1 cellular context compared by ENCODE assay signal in the genomic region with DNA sequence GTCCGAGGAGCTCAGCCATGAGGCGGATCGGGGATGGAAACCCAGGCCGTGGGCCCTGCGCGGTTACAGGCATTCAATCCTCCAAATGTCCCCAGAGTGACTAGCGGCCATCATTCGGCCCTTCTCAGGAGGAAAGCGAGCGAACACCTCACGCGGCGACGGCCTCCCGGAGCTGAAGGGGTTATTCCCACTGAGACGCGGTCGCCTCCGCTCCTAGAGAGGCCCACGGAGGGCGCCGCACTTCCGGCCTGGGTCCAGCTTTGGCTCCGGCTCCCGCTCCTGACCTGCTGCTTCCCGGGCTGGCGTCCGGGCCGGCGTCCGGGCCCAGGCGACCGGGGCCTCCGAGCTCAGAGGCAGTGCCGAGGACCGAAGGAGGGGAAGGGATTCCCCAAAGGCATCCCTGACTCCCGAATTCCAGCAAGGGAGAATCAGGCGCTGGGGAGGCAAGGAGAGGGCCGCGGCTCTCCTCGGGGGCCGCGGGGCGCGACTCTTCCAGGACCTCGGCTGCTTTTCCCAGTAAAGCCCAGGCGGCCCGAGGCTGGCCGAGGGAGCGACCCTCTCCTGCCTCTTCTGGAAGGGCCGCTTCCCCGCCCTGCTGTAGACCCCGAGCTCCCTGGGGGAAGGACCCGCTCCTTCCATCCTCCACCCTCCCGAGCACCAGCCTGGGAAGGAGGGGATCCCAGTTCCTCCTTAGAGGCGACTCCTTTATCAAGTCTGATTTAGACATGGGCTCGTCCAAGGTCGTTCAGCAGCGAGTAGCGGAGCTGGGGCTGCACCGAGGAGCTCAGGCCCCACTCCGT.
TF ChIP-seq lines count a peak whose summit lies in the region.

No MANE protein-coding gene starts in this region.

TF ChIP-seq in HepG2, 621 proteins besides CTCF, POLR2A, EP300 and RAD21 (continued from another document and continues in another):
- no peak; the same call in 1 of the 2 replicates for TF ChIP-seq SMYD3 (CRISPR knock-in tag; IDR thresholded peaks at IDR 0.05)
- TF ChIP-seq MED13 (CRISPR knock-in tag; IDR thresholded peaks at IDR 0.05) = peak; percentile 95
- TF ChIP-seq CEBPG (CRISPR knock-in tag; IDR thresholded peaks at IDR 0.05) = peak; percentile 70
- no peak for TF ChIP-seq IKZF1 (IDR thresholded peaks at IDR 0.05)
- peak; percentile 71; the same call in 1 of the 2 replicates for TF ChIP-seq ZNF552 (CRISPR knock-in tag; IDR thresholded peaks at IDR 0.05; ENCODE audit: borderline replicate concordance)
- TF ChIP-seq ZNF383 (CRISPR knock-in tag; IDR thresholded peaks at IDR 0.05; ENCODE audit: borderline replicate concordance) = peak; percentile 90; the same call in 1 of the 2 replicates
- no peak for TF ChIP-seq ZNF720 (CRISPR knock-in tag; IDR thresholded peaks at IDR 0.05)
- no peak; the same call in 1 of the 2 replicates for TF ChIP-seq ZBTB46 (CRISPR knock-in tag; IDR thresholded peaks at IDR 0.05; ENCODE audit: borderline replicate concordance)
- TF ChIP-seq TRIM22 (IDR thresholded peaks at IDR 0.05) = no peak
- TF ChIP-seq, protein P1, sequence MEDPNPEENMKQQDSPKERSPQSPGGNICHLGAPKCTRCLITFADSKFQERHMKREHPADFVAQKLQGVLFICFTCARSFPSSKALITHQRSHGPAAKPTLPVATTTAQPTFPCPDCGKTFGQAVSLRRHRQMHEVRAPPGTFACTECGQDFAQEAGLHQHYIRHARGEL (CRISPR knock-in tag; IDR thresholded peaks at IDR 0.05) = peak; percentile 69; the same call in 1 of the 2 replicates
- TF ChIP-seq ZNF878 (CRISPR knock-in tag; IDR thresholded peaks at IDR 0.05) = 0 out of 2 replicates have a peak, but pooled peaks have one; percentile 79
- no peak for TF ChIP-seq ATRX (CRISPR knock-in tag; IDR thresholded peaks at IDR 0.05; ENCODE audit: borderline replicate concordance)
- TF ChIP-seq ZNF660 (CRISPR knock-in tag; IDR thresholded peaks at IDR 0.05; ENCODE audit: borderline replicate concordance, low read depth) = no peak
- peak; percentile 94 for TF ChIP-seq ZNF264 (CRISPR knock-in tag; IDR thresholded peaks at IDR 0.05)
- TF ChIP-seq TBP (CRISPR knock-in tag; IDR thresholded peaks at IDR 0.05) = no peak
- peak; percentile 96 for TF ChIP-seq KMT2A (CRISPR knock-in tag; IDR thresholded peaks at IDR 0.05)
- TF ChIP-seq BCLAF1 (IDR thresholded peaks at IDR 0.05) = no peak
- peak; percentile 88; the same call in 1 of the 2 replicates for TF ChIP-seq ZNF430 (CRISPR knock-in tag; IDR thresholded peaks at IDR 0.05)
- TF ChIP-seq ATAD3A (CRISPR knock-in tag; IDR thresholded peaks at IDR 0.05) = no peak
- no peak for TF ChIP-seq RNF2 (conservative IDR thresholded peaks at IDR 0.05; ENCODE audit: low read depth)
- TF ChIP-seq ZNF484 (CRISPR knock-in tag; IDR thresholded peaks at IDR 0.05; ENCODE audit: borderline replicate concordance, low read depth) = no peak; the same call in 1 of the 2 replicates
- no peak for TF ChIP-seq EHMT2 (IDR thresholded peaks at IDR 0.05; ENCODE audit: borderline replicate concordance, low read depth, low read length)
- peak; percentile 98 for TF ChIP-seq ZFY (CRISPR knock-in tag; IDR thresholded peaks at IDR 0.05)
- TF ChIP-seq SOX6 (IDR thresholded peaks at IDR 0.05) = no peak
- peak; percentile 65; the same call in 1 of the 2 replicates for TF ChIP-seq SOX6 (CRISPR knock-in tag; IDR thresholded peaks at IDR 0.05)
- peak; percentile 95 for TF ChIP-seq KLF6 (CRISPR knock-in tag; IDR thresholded peaks at IDR 0.05)
- peak; percentile 98 for TF ChIP-seq ZNF816 (CRISPR knock-in tag; IDR thresholded peaks at IDR 0.05; ENCODE audit: borderline replicate concordance)
- TF ChIP-seq MLLT10 (CRISPR knock-in tag; IDR thresholded peaks at IDR 0.05) = no peak
- TF ChIP-seq RFX3 (CRISPR knock-in tag; IDR thresholded peaks at IDR 0.05) = peak; percentile 36; the same call in 1 of the 2 replicates
- TF ChIP-seq, protein P2, sequence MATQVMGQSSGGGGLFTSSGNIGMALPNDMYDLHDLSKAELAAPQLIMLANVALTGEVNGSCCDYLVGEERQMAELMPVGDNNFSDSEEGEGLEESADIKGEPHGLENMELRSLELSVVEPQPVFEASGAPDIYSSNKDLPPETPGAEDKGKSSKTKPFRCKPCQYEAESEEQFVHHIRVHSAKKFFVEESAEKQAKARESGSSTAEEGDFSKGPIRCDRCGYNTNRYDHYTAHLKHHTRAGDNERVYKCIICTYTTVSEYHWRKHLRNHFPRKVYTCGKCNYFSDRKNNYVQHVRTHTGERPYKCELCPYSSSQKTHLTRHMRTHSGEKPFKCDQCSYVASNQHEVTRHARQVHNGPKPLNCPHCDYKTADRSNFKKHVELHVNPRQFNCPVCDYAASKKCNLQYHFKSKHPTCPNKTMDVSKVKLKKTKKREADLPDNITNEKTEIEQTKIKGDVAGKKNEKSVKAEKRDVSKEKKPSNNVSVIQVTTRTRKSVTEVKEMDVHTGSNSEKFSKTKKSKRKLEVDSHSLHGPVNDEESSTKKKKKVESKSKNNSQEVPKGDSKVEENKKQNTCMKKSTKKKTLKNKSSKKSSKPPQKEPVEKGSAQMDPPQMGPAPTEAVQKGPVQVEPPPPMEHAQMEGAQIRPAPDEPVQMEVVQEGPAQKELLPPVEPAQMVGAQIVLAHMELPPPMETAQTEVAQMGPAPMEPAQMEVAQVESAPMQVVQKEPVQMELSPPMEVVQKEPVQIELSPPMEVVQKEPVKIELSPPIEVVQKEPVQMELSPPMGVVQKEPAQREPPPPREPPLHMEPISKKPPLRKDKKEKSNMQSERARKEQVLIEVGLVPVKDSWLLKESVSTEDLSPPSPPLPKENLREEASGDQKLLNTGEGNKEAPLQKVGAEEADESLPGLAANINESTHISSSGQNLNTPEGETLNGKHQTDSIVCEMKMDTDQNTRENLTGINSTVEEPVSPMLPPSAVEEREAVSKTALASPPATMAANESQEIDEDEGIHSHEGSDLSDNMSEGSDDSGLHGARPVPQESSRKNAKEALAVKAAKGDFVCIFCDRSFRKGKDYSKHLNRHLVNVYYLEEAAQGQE (IDR thresholded peaks at IDR 0.05; ENCODE audit: borderline replicate concordance in 1 of 2, low read depth in 1 of 2, low read length in 2 of 2) = peak in 1 of 2 experiments; percentile 83; a peak in 2 of 4 replicates
- TF ChIP-seq WIZ (CRISPR knock-in tag; IDR thresholded peaks at IDR 0.05) = peak; percentile 84
- TF ChIP-seq SRSF1 (optimal IDR thresholded peaks at IDR 0.05; ENCODE audit: low read depth, low read length) = peak; percentile 92
- peak; percentile 89 for TF ChIP-seq ZBTB7B (CRISPR knock-in tag; IDR thresholded peaks at IDR 0.05)
- TF ChIP-seq PHF21A (CRISPR knock-in tag; IDR thresholded peaks at IDR 0.05) = peak; percentile 88
- peak; percentile 92 for TF ChIP-seq RFXAP (CRISPR knock-in tag; IDR thresholded peaks at IDR 0.05; ENCODE audit: borderline replicate concordance)
- TF ChIP-seq, protein P3, sequence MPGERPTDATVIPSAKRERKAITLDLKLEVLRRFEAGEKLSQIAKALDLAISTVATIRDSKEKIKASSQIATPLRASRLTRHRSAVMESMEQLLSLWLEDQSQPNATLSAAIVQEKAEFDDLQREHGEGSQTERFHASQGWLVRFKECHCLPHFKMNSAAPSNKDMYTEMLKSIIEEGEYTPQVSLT (CRISPR knock-in tag; IDR thresholded peaks at IDR 0.05; ENCODE audit: borderline replicate concordance, low read depth) = no peak
- TF ChIP-seq ZNF678 (CRISPR knock-in tag; IDR thresholded peaks at IDR 0.05) = peak; percentile 98
- TF ChIP-seq ZNF761 (CRISPR knock-in tag; conservative IDR thresholded peaks at IDR 0.05) = peak; percentile 89
- peak; percentile 86 for TF ChIP-seq ZNF441 (CRISPR knock-in tag; IDR thresholded peaks at IDR 0.05; ENCODE audit: borderline replicate concordance)
- TF ChIP-seq ZNF543 (CRISPR knock-in tag; IDR thresholded peaks at IDR 0.05) = peak; percentile 92
- TF ChIP-seq TOPORS (CRISPR knock-in tag; IDR thresholded peaks at IDR 0.05) = peak; percentile 74; the same call in 1 of the 2 replicates
- TF ChIP-seq, protein P4, sequence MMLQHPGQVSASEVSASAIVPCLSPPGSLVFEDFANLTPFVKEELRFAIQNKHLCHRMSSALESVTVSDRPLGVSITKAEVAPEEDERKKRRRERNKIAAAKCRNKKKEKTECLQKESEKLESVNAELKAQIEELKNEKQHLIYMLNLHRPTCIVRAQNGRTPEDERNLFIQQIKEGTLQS (CRISPR knock-in tag; IDR thresholded peaks at IDR 0.05) = peak; percentile 77
- peak; percentile 78; the same call in 1 of the 2 replicates for TF ChIP-seq ZNF704 (CRISPR knock-in tag; IDR thresholded peaks at IDR 0.05; ENCODE audit: borderline replicate concordance)
- TF ChIP-seq SOX13 (IDR thresholded peaks at IDR 0.05) = no peak
- peak in 1 of 2 experiments; percentile 76; a peak in 2 of 4 replicates for TF ChIP-seq SOX13 (CRISPR knock-in tag; conservative IDR thresholded peaks at IDR 0.05 in 1 of 2, IDR thresholded peaks at IDR 0.05 in 1 of 2)
- TF ChIP-seq AHR (CRISPR knock-in tag; IDR thresholded peaks at IDR 0.05) = peak; percentile 89
- peak; percentile 87 for TF ChIP-seq ZFP1 (CRISPR knock-in tag; IDR thresholded peaks at IDR 0.05)
- peak; percentile 79 for TF ChIP-seq ATF2 (CRISPR knock-in tag; IDR thresholded peaks at IDR 0.05)
- TF ChIP-seq, protein P5, sequence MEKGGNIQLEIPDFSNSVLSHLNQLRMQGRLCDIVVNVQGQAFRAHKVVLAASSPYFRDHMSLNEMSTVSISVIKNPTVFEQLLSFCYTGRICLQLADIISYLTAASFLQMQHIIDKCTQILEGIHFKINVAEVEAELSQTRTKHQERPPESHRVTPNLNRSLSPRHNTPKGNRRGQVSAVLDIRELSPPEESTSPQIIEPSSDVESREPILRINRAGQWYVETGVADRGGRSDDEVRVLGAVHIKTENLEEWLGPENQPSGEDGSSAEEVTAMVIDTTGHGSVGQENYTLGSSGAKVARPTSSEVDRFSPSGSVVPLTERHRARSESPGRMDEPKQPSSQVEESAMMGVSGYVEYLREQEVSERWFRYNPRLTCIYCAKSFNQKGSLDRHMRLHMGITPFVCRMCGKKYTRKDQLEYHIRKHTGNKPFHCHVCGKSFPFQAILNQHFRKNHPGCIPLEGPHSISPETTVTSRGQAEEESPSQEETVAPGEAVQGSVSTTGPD (CRISPR knock-in tag; IDR thresholded peaks at IDR 0.05) = 0 out of 2 replicates have a peak, but pooled peaks have one; percentile 71
- TF ChIP-seq HDAC1 (CRISPR knock-in tag; IDR thresholded peaks at IDR 0.05) = peak; percentile 98
- peak; percentile 83; the same call in 1 of the 2 replicates for TF ChIP-seq ZNF746 (CRISPR knock-in tag; IDR thresholded peaks at IDR 0.05)
- TF ChIP-seq ZNF703 (CRISPR knock-in tag; IDR thresholded peaks at IDR 0.05; ENCODE audit: borderline replicate concordance) = peak; percentile 90
